1 cellular context compared by ENCODE assay signal in the genomic region with DNA sequence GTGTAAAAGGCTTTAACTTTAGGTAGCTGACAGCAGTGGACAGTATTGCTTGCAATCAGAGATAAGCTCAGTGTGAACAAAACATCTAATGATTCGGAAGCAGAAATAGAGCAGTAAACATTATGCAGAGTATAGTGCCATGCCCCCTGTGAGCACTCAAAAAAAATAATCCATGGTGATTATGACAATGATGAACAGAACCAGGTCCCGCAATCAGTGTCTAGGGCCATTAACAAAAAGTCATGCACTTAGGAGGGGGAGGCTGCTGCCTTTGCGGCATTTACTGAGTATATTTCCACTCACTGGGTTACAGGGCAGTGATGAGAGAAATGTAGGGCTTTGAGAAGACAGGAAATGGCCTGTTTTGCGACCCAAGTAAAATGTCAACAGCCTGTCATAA.
TF ChIP-seq lines count a peak whose summit lies in the region.

No MANE protein-coding gene starts in this region.

TF ChIP-seq in HepG2, 621 proteins besides CTCF, POLR2A, EP300 and RAD21 (continued from another document):
- no peak for TF ChIP-seq DZIP1 (CRISPR knock-in tag; IDR thresholded peaks at IDR 0.05)
- no peak for TF ChIP-seq FUBP1 (CRISPR knock-in tag; IDR thresholded peaks at IDR 0.05; ENCODE audit: borderline replicate concordance)
